ENCODE assay signal across 2 cellular contexts in the genomic region with DNA sequence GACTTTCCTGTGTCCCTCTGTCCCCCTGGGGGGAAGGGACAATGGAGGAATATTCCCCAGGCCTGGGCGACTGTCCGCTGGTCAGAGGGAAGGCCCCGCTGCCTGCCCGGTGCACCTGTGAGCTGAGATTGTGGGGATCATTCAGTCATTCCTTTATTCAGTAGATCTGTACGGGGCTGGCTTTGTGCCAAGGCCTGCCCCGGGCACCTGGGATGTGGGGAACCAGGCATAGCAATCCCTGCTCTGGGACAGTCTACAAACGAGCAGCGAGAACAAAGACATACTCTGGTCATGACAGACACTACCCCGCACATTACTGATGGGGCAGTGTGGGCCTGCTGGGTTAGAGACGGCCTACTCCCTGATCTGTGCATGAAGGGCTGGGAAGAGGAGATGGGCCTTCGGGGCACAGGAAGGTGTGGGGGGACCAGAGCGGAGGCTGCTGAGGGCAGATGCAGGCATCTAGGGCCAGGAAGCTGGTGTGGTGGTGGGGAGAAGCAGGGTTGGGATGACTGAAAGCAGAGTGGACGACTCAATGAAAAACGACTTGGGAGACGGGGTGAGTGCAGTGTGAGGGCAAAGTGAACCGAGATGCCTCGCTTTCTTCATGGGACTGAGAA.
A peak's percentile ranks its signal among the peaks of the same experiment; 100 is the strongest.
TF ChIP-seq lines count a peak whose summit lies in the region.

No MANE protein-coding gene starts in this region.

TF ChIP-seq in A549, 52 proteins besides CTCF, POLR2A, EP300 and RAD21:
- TF ChIP-seq SMC3 (IDR thresholded peaks at IDR 0.05) (no peak), RCOR1 (IDR thresholded peaks at IDR 0.05; ENCODE audit: low read depth, low read length) (no peak), ZC3H11A (IDR thresholded peaks at IDR 0.05) (no peak), GATA3 (IDR thresholded peaks at IDR 0.05; ENCODE audit: borderline replicate concordance) (no peak), SREBF2 (IDR thresholded peaks at IDR 0.05) (no peak)
- TF ChIP-seq, protein P1, sequence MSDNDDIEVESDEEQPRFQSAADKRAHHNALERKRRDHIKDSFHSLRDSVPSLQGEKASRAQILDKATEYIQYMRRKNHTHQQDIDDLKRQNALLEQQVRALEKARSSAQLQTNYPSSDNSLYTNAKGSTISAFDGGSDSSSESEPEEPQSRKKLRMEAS (IDR thresholded peaks at IDR 0.05): no peak
- TF ChIP-seq, protein P2, sequence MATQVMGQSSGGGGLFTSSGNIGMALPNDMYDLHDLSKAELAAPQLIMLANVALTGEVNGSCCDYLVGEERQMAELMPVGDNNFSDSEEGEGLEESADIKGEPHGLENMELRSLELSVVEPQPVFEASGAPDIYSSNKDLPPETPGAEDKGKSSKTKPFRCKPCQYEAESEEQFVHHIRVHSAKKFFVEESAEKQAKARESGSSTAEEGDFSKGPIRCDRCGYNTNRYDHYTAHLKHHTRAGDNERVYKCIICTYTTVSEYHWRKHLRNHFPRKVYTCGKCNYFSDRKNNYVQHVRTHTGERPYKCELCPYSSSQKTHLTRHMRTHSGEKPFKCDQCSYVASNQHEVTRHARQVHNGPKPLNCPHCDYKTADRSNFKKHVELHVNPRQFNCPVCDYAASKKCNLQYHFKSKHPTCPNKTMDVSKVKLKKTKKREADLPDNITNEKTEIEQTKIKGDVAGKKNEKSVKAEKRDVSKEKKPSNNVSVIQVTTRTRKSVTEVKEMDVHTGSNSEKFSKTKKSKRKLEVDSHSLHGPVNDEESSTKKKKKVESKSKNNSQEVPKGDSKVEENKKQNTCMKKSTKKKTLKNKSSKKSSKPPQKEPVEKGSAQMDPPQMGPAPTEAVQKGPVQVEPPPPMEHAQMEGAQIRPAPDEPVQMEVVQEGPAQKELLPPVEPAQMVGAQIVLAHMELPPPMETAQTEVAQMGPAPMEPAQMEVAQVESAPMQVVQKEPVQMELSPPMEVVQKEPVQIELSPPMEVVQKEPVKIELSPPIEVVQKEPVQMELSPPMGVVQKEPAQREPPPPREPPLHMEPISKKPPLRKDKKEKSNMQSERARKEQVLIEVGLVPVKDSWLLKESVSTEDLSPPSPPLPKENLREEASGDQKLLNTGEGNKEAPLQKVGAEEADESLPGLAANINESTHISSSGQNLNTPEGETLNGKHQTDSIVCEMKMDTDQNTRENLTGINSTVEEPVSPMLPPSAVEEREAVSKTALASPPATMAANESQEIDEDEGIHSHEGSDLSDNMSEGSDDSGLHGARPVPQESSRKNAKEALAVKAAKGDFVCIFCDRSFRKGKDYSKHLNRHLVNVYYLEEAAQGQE (IDR thresholded peaks at IDR 0.05): no peak
TF ChIP-seq in A549: peak in this region for 0.

TF ChIP-seq in HepG2, 621 proteins besides CTCF, POLR2A, EP300 and RAD21:
- TF ChIP-seq MAF1 (CRISPR knock-in tag; IDR thresholded peaks at IDR 0.05; ENCODE audit: borderline replicate concordance) (no peak), CHD4 (IDR thresholded peaks at IDR 0.05; ENCODE audit: borderline replicate concordance, low read length) (no peak), RBFOX2 (IDR thresholded peaks at IDR 0.05; ENCODE audit: low read depth, low read length) (no peak), IKZF4 (CRISPR knock-in tag; IDR thresholded peaks at IDR 0.05; ENCODE audit: borderline replicate concordance, low read depth, not compliant biosample characterization) (no peak), MEIS2 (CRISPR knock-in tag; IDR thresholded peaks at IDR 0.05) (0 out of 2 replicates have a peak, but pooled peaks have one; percentile 4), EED (CRISPR knock-in tag; IDR thresholded peaks at IDR 0.05) (0 out of 2 replicates have a peak, but pooled peaks have one; percentile 12), ATRX (CRISPR knock-in tag; IDR thresholded peaks at IDR 0.05; ENCODE audit: borderline replicate concordance) (no peak), ARNT2 (CRISPR knock-in tag; IDR thresholded peaks at IDR 0.05; ENCODE audit: low read depth) (no peak), ATF7-NPFF (CRISPR knock-in tag; IDR thresholded peaks at IDR 0.05; ENCODE audit: low read depth) (no peak), XRCC5 (optimal IDR thresholded peaks at IDR 0.05; ENCODE audit: low read length) (peak; percentile 20)
- TF ChIP-seq, protein P3, sequence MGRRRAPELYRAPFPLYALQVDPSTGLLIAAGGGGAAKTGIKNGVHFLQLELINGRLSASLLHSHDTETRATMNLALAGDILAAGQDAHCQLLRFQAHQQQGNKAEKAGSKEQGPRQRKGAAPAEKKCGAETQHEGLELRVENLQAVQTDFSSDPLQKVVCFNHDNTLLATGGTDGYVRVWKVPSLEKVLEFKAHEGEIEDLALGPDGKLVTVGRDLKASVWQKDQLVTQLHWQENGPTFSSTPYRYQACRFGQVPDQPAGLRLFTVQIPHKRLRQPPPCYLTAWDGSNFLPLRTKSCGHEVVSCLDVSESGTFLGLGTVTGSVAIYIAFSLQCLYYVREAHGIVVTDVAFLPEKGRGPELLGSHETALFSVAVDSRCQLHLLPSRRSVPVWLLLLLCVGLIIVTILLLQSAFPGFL (CRISPR knock-in tag; IDR thresholded peaks at IDR 0.05): no peak
- TF ChIP-seq, protein P4, sequence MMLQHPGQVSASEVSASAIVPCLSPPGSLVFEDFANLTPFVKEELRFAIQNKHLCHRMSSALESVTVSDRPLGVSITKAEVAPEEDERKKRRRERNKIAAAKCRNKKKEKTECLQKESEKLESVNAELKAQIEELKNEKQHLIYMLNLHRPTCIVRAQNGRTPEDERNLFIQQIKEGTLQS (CRISPR knock-in tag; IDR thresholded peaks at IDR 0.05): no peak
TF ChIP-seq in HepG2: peak in this region for 3.
